ENCODE assay signal across 34 cellular contexts in genomic region chr12:81670759-81671158, GRCh38.
DNase-seq lines count a peak whose midpoint lies in the region; ATAC-seq, FAIRE-seq and TF ChIP-seq lines count a peak whose summit lies in the region.
"Had no signal": no experiment of that assay in that cellular context is flagged by ENCODE, and none has a peak within 500 bp of the region (broad histone marks: within the 10 kb centered on the region; RNA-seq: fewer than 3 reads in every experiment).

No MANE protein-coding gene starts in this region.

- no peaks in the 10 kb centered on the region for H3K36me3 Mint-ChIP-seq in activated CD8-positive, alpha-beta T cell treated with anti-CD3 and anti-CD28 coated beads, Interleukin-2, amount 10 ng/mL, durations not matched to agents 7 days and 5 days (ENCODE audit: low read depth)
- H3K36me3 Mint-ChIP-seq: CD14-positive monocyte; CD4-positive, alpha-beta memory T cell; CD4-positive, CD25-positive, alpha-beta regulatory T cell; CD8-positive, alpha-beta memory T cell; CD8-positive, alpha-beta T cell had no signal

- no peaks in the 10 kb centered on the region for H3K79me1 ChIP-seq in trophoblast cell (ENCODE audit: low read length)

- no peak overlapping the region for H2AFZ ChIP-seq in HepG2 (ENCODE audit: low read length)
- H2AFZ ChIP-seq in trophoblast cell (ENCODE audit: insufficient read depth, low read length, poor library complexity): no peak overlapping the region

- H3K4me3 ChIP-seq in HepG2 (replicated peaks in 1 of 3; ENCODE audit: insufficient read depth in 1 of 3, low read depth in 2 of 3, low read length in 3 of 3) (no peak overlapping the region), right lobe of liver (no peak overlapping the region), HEK293 (ENCODE audit: low read depth, low read length) (no peak overlapping the region), trophoblast cell (ENCODE audit: low read depth, low read length) (no peak overlapping the region)
- H3K4me3 ChIP-seq: A549; BLaER1; BLaER1 treated with 17β-estradiol and CSF1 and Interleukin-3, amounts not matched to agents 10 nM and 100 nM had no signal

- CTCF ChIA-PET in HepG2 (lab: Yijun Ruan, JAX; ENCODE audit: low intra/inter-chr PET ratio, low total read pairs): no interaction called here
- CTCF ChIA-PET in HEK293 (lab: Yijun Ruan, JAX): interaction anchor here (0.7 kb wide), 1 partner anchor 154 kb away, joined by 3 read pairs; no protein-coding TSS in a partner anchor
- CTCF ChIA-PET in activated CD8-positive, alpha-beta T cell treated with anti-CD3 and anti-CD28 coated beads, Interleukin-2, amount 10 ng/mL, durations not matched to agents 7 days and 5 days (lab: Charles Lee): no interaction called here

- H3K27me3 Mint-ChIP-seq in activated CD8-positive, alpha-beta T cell treated with anti-CD3 and anti-CD28 coated beads, Interleukin-2, amount 10 ng/mL, durations not matched to agents 7 days and 5 days (ENCODE audit: low read depth): no peaks in the 10 kb centered on the region
- H3K27me3 Mint-ChIP-seq: B cell; CD4-positive, alpha-beta memory T cell; CD4-positive, alpha-beta T cell; CD4-positive, CD25-positive, alpha-beta regulatory T cell; CD8-positive, alpha-beta memory T cell had no signal

- no peak overlapping the region for H3K4me3 Mint-ChIP-seq in activated CD8-positive, alpha-beta T cell treated with anti-CD3 and anti-CD28 coated beads, Interleukin-2, amount 10 ng/mL, durations not matched to agents 7 days and 5 days
- H3K4me3 Mint-ChIP-seq: B cell; CD14-positive monocyte; CD4-positive, alpha-beta memory T cell; CD4-positive, alpha-beta T cell; CD4-positive, CD25-positive, alpha-beta regulatory T cell; CD8-positive, alpha-beta memory T cell; CD8-positive, alpha-beta T cell had no signal

- no TSS peak for BruUV-seq in HepG2 (replicated peaks; lab: Mats Ljungman, UMichigan)

- H3K36me3 ChIP-seq in HepG2 (replicated peaks in 1 of 2; ENCODE audit: control insufficient read depth in 1 of 2, insufficient read depth in 2 of 2, low read length in 2 of 2) (no peaks in the 10 kb centered on the region), right lobe of liver (no peaks in the 10 kb centered on the region), HEK293 (ENCODE audit: control insufficient read depth in 2 of 2, insufficient read depth in 1 of 2, low read length in 2 of 2) (no peaks in the 10 kb centered on the region), trophoblast cell (ENCODE audit: control insufficient read depth in 1 of 2, insufficient read depth in 2 of 2, low read length in 2 of 2) (no peaks in the 10 kb centered on the region)
- H3K36me3 ChIP-seq: BE2C; BLaER1; BLaER1 treated with 17β-estradiol and CSF1 and Interleukin-3, amounts not matched to agents 10 nM and 100 nM had no signal

- H3K27ac ChIP-seq in HepG2 (ENCODE audit: extremely low read length, insufficient read depth, low read length) (no peak overlapping the region), right lobe of liver (no peak overlapping the region), HEK293 (ENCODE audit: extremely low read depth, low read depth, low read length) (no peak overlapping the region), trophoblast cell (ENCODE audit: low read depth, low read length) (no peak overlapping the region)
- H3K27ac ChIP-seq: 22Rv1; A549; BLaER1; BLaER1 treated with 17β-estradiol and CSF1 and Interleukin-3, amounts not matched to agents 10 nM and 100 nM; C4-2B had no signal

- TF ChIP-seq POLR2A in HepG2 (IDR thresholded peaks at IDR 0.05; ENCODE audit: insufficient read depth in 1 of 2, low read depth in 2 of 2, low read length in 2 of 2): no peak
- TF ChIP-seq POLR2A in right lobe of liver (IDR thresholded peaks at IDR 0.05): no peak

- H3K14ac ChIP-seq in trophoblast cell (ENCODE audit: low read length): no peak overlapping the region

- no peaks in the 10 kb centered on the region for H3K9me3 Mint-ChIP-seq in activated CD8-positive, alpha-beta T cell treated with anti-CD3 and anti-CD28 coated beads, Interleukin-2, amount 10 ng/mL, durations not matched to agents 7 days and 5 days (ENCODE audit: insufficient read depth)
- H3K9me3 Mint-ChIP-seq: CD4-positive, alpha-beta T cell; CD8-positive, alpha-beta memory T cell; CD8-positive, alpha-beta T cell had no signal

- no peak overlapping the region for H2BK12ac ChIP-seq in trophoblast cell (ENCODE audit: low read length)

- no peaks in the 10 kb centered on the region for H3K27me3 ChIP-seq in HepG2 (ENCODE audit: control insufficient read depth in 1 of 2, insufficient read depth in 2 of 2, low read length in 2 of 2)
- H3K27me3 ChIP-seq in right lobe of liver: no peaks in the 10 kb centered on the region
- no peaks in the 10 kb centered on the region for H3K27me3 ChIP-seq in trophoblast cell (ENCODE audit: insufficient read depth, low read length)
- H3K27me3 ChIP-seq: BE2C; BLaER1; BLaER1 treated with 17β-estradiol and CSF1 and Interleukin-3, amounts not matched to agents 10 nM and 100 nM had no signal

- H3K9me3 ChIP-seq in HepG2 (ENCODE audit: low read length): no peaks in the 10 kb centered on the region
- no peaks in the 10 kb centered on the region for H3K9me3 ChIP-seq in right lobe of liver
- H3K9me3 ChIP-seq in HEK293 (ENCODE audit: control insufficient read depth, insufficient read depth, low read depth, low read length): no peaks in the 10 kb centered on the region
- H3K9me3 ChIP-seq in trophoblast cell (ENCODE audit: insufficient read depth, low read depth, low read length): no peaks in the 10 kb centered on the region
- H3K9me3 ChIP-seq: A549; BE2C; BLaER1; BLaER1 treated with 17β-estradiol and CSF1 and Interleukin-3, amounts not matched to agents 10 nM and 100 nM; Caco-2 had no signal

- H4K20me1 ChIP-seq in HepG2 (ENCODE audit: insufficient read depth, low read length): no peaks in the 10 kb centered on the region
- H4K20me1 ChIP-seq: BLaER1; BLaER1 treated with 17β-estradiol and CSF1 and Interleukin-3, amounts not matched to agents 10 nM and 100 nM had no signal

- TF ChIP-seq CTCF in HepG2 (CRISPR knock-in tag; IDR thresholded peaks at IDR 0.05): no peak
- TF ChIP-seq CTCF in right lobe of liver (IDR thresholded peaks at IDR 0.05): no peak
- TF ChIP-seq CTCF in D721Med (IDR thresholded peaks at IDR 0.05; ENCODE audit: insufficient read depth, missing control alignments): no peak
- no peak for TF ChIP-seq CTCF in HEK293 (tag by site-specific recombination; IDR thresholded peaks at IDR 0.05)

- H3K9ac ChIP-seq in HepG2 (ENCODE audit: insufficient read depth, low read depth, low read length) (no peak overlapping the region), trophoblast cell (ENCODE audit: low read length) (no peak overlapping the region)
- H3K9ac ChIP-seq: BLaER1; BLaER1 treated with 17β-estradiol and CSF1 and Interleukin-3, amounts not matched to agents 10 nM and 100 nM had no signal

- FAIRE-seq in HepG2 (lab: Jason Lieb, UNC): no peak
- peak; percentile 91 for FAIRE-seq in D721Med (lab: Jason Lieb, UNC)
- FAIRE-seq: A204.1, A549 had no signal

- no peak overlapping the region for H2AK5ac ChIP-seq in trophoblast cell (ENCODE audit: low read length)

- no peak overlapping the region for H4K8ac ChIP-seq in trophoblast cell (ENCODE audit: low read depth, low read length)

- POLR2A ChIA-PET in HepG2 (lab: Yijun Ruan, JAX) (no interaction called here), HEK293 (lab: Yijun Ruan, JAX) (no interaction called here)
- POLR2A ChIA-PET in activated CD8-positive, alpha-beta T cell treated with anti-CD3 and anti-CD28 coated beads, Interleukin-2, amount 10 ng/mL, durations not matched to agents 7 days and 5 days (lab: Charles Lee): no interaction called here

- H4K91ac ChIP-seq in trophoblast cell (ENCODE audit: low read depth, low read length): no peak overlapping the region

- TF ChIP-seq EP300 in HepG2 (IDR thresholded peaks at IDR 0.05; ENCODE audit: low read depth in 2 of 2, low read length in 2 of 2): no peak
- TF ChIP-seq EP300 in HepG2 (CRISPR knock-in tag; IDR thresholded peaks at IDR 0.05; ENCODE audit: borderline replicate concordance): no peak

- no peak overlapping the region for H2BK120ac ChIP-seq in trophoblast cell (ENCODE audit: insufficient read depth, low read length, poor library complexity)

- intact Hi-C loops in HepG2 (cut with micrococcal nuclease; ENCODE audit: unreplicated experiment) (no loop called here), right lobe of liver (cut with DNase I) (no loop called here)

- no peak for ATAC-seq in HepG2
- no peak for ATAC-seq in right lobe of liver
- ATAC-seq in activated CD8-positive, alpha-beta T cell treated with anti-CD3 and anti-CD28 coated beads, Interleukin-2, amount 10 ng/mL, durations not matched to agents 7 days and 5 days: no peak
- ATAC-seq: A549; CD8-positive, alpha-beta T cell had no signal

- no peak overlapping the region for H2BK5ac ChIP-seq in trophoblast cell (ENCODE audit: low read depth, low read length, poor library complexity)

- H3K4me1 Mint-ChIP-seq in activated CD8-positive, alpha-beta T cell treated with anti-CD3 and anti-CD28 coated beads, Interleukin-2, amount 10 ng/mL, durations not matched to agents 7 days and 5 days (ENCODE audit: low read depth): no peaks in the 10 kb centered on the region
- H3K4me1 Mint-ChIP-seq: B cell; CD14-positive monocyte; CD4-positive, alpha-beta memory T cell; CD4-positive, CD25-positive, alpha-beta regulatory T cell; CD8-positive, alpha-beta memory T cell had no signal

- no peak overlapping the region for H3K18ac ChIP-seq in trophoblast cell (ENCODE audit: low read length)

- no peak overlapping the region for H4K12ac ChIP-seq in trophoblast cell (ENCODE audit: low read depth, low read length)

- H3K27ac Mint-ChIP-seq in activated CD8-positive, alpha-beta T cell treated with anti-CD3 and anti-CD28 coated beads, Interleukin-2, amount 10 ng/mL, durations not matched to agents 7 days and 5 days: no peak overlapping the region
- H3K27ac Mint-ChIP-seq: B cell; CD14-positive monocyte; CD4-positive, alpha-beta memory T cell; CD4-positive, alpha-beta T cell; CD4-positive, CD25-positive, alpha-beta regulatory T cell; CD8-positive, alpha-beta memory T cell; CD8-positive, alpha-beta T cell had no signal

- H3K23ac ChIP-seq in trophoblast cell (ENCODE audit: low read length): no peak overlapping the region

- TF ChIP-seq RAD21 in HepG2 (CRISPR knock-in tag; IDR thresholded peaks at IDR 0.05): no peak

- H3K4me1 ChIP-seq in HepG2 (ENCODE audit: insufficient read depth, low read length) (no peaks in the 10 kb centered on the region), right lobe of liver (no peaks in the 10 kb centered on the region), HEK293 (ENCODE audit: control insufficient read depth, insufficient read depth, low read length) (no peaks in the 10 kb centered on the region), trophoblast cell (ENCODE audit: control insufficient read depth in 1 of 2, insufficient read depth in 2 of 2, low read length in 2 of 2) (no peaks in the 10 kb centered on the region)
- H3K4me1 ChIP-seq: A549, BE2C, BLaER1, Caco-2 had no signal

- no peak overlapping the region for H3K4ac ChIP-seq in trophoblast cell (ENCODE audit: low read depth, low read length)

- DNase-seq in HepG2 (ENCODE audit: low spot score) (no peak), right lobe of liver (no peak), D721Med (ENCODE audit: insufficient read length, low spot score) (no peak), trophoblast cell (no peak)
- no peak for DNase-seq in activated CD8-positive, alpha-beta T cell treated with anti-CD3 and anti-CD28 coated beads, Interleukin-2, amount 10 ng/mL, durations not matched to agents 7 days and 5 days
- DNase-seq: 8988T; ACHN; AML-193; BE2C; C1 segment of cervical spinal cord; Caco-2; Calu3; CD4-positive, alpha-beta memory T cell; CD4-positive, alpha-beta T cell; CD4-positive, CD25-positive, alpha-beta regulatory T cell; CD8-positive, alpha-beta memory T cell; CD8-positive, alpha-beta T cell; COR-L47; DMS 273 treated with DMSO at 0.1 percent for 48 hours; DMS153; DMS53; DMS79; DMS79 treated with DMSO at 0.1 percent for 48 hours; DND-41; EL had no signal

- in situ Hi-C loops in HepG2 (cut with HindIII; ENCODE audit: extremely low pct_ligation_motif_present, low pct_unique_long_range_greater_than_20kb): no loop called here

- H3K4me2 ChIP-seq in HepG2 (ENCODE audit: low read depth, low read length): no peak overlapping the region
- H3K4me2 ChIP-seq in trophoblast cell (ENCODE audit: low read length): no peak overlapping the region
- H3K4me2 ChIP-seq: A549; BLaER1; BLaER1 treated with 17β-estradiol and CSF1 and Interleukin-3, amounts not matched to agents 10 nM and 100 nM had no signal

- H3K79me2 ChIP-seq in HepG2 (ENCODE audit: insufficient read depth, low read length) (no peaks in the 10 kb centered on the region), trophoblast cell (ENCODE audit: control insufficient read depth, insufficient read depth, low read length, poor library complexity) (no peaks in the 10 kb centered on the region)

Comparison
In these comparisons a context has a peak if more than half of its experiments do, and no peak if none do; other contexts are left out.
1. Of the 63 proteins assayed by ChIP-seq in both HepG2 and HEK293: peak only in HepG2: none; only in HEK293: ATF2; in both: none; in neither: 62.